ENCODE assay signal across 7 cellular contexts in genomic region chr14:55047301-55048053, GRCh38.
"Had no signal": no experiment of that assay in that cellular context is flagged by ENCODE, and none has a peak within 500 bp of the region (broad histone marks: within the 10 kb centered on the region; RNA-seq: fewer than 3 reads in every experiment).

No MANE protein-coding gene starts in this region.

- H3K27ac Mint-ChIP-seq: GM23338, H9 had no signal

- H3K36me3 Mint-ChIP-seq: IgD-negative memory B cell had no signal

- H2AFZ ChIP-seq: GM23338 had no signal

- DNase-seq: H9, HCEC 1CT, KBM-7 had no signal

- H3K27me3 Mint-ChIP-seq: IgD-negative memory B cell had no signal

- H3K4me3 Mint-ChIP-seq: GM23338, H9 had no signal

- FAIRE-seq: H1, H54 had no signal

- H3K4me3 ChIP-seq: GM23338 had no signal

- ATAC-seq: GM23338 had no signal

- H3K4me2 ChIP-seq: GM23338 had no signal
